Comparison of ENCODE assay signal across 20 cellular contexts in genomic region chr14:50410921-50411320, GRCh38. TPM values are rescaled to one million over a fixed set of nuclear protein-coding genes. Genes with fewer than 3 reads are reported as not detected.
DNase-seq lines count a peak whose midpoint lies in the region; ATAC-seq and TF ChIP-seq lines count a peak whose summit lies in the region.
"Had no signal": no experiment of that assay in that cellular context is flagged by ENCODE, and none has a peak within 500 bp of the region (broad histone marks: within the 10 kb centered on the region; RNA-seq: fewer than 3 reads in every experiment).

No MANE protein-coding gene starts in this region.

- no peaks in the 10 kb centered on the region for H3K4me1 ChIP-seq in PC-3 (ENCODE audit: insufficient read depth, low read length)
- no peaks in the 10 kb centered on the region for H3K4me1 ChIP-seq in right atrium auricular region
- H3K4me1 ChIP-seq: left lung, Peyer's patch had no signal

- no TSS peak for BruUV-seq in PC-3 (replicated peaks; lab: Mats Ljungman, UMichigan)

- POLR2A ChIA-PET in PC-3 (lab: Charles Lee; ENCODE audit: unreplicated experiment) = no interaction called here

- no peaks in the 10 kb centered on the region for H3K27me3 ChIP-seq in PC-3 (ENCODE audit: low read length)
- no peaks in the 10 kb centered on the region for H3K27me3 ChIP-seq in right atrium auricular region
- H3K27me3 ChIP-seq: left lung, Peyer's patch had no signal

- H3K36me3 ChIP-seq in PC-3 (ENCODE audit: low read depth, low read length) = no peaks in the 10 kb centered on the region; the same call in 1 of the 2 replicates
- no peaks in the 10 kb centered on the region for H3K36me3 ChIP-seq in right atrium auricular region
- H3K36me3 ChIP-seq: Peyer's patch had no signal

- no peak overlapping the region for H2AFZ ChIP-seq in PC-3 (ENCODE audit: low read length)

- no peaks in the 10 kb centered on the region for H3F3A ChIP-seq in PC-3 (ENCODE audit: low read length, unreplicated experiment)

- no peaks in the 10 kb centered on the region for H3K9me3 ChIP-seq in PC-3 (ENCODE audit: low read length)
- H3K9me3 ChIP-seq in right atrium auricular region = no peaks in the 10 kb centered on the region
- H3K9me3 ChIP-seq: HAP-1, left lung, Peyer's patch had no signal

- CTCF ChIA-PET in PC-3 (lab: Charles Lee) = no interaction called here

- H3K4me2 ChIP-seq in PC-3 (ENCODE audit: low read length) = no peak overlapping the region

- no peaks in the 10 kb centered on the region for H3K79me2 ChIP-seq in PC-3 (ENCODE audit: low read length)

- DNase-seq in EL (peak; percentile 82), PC-3 (peak; percentile 26), epithelial cell of proximal tubule (ENCODE audit: low read depth) (peak; percentile 35), retinal pigment epithelial cell (ENCODE audit: low read depth) (peak; percentile 45), right atrium auricular region (ENCODE audit: low spot score) (no peak), left cardiac atrium (no peak), pons (ENCODE audit: low spot score) (no peak)
- DNase-seq in activated CD8-positive, alpha-beta memory T cell treated with anti-CD3 and anti-CD28 coated beads, Interleukin-2, amount 50 U/mL, for 48 hours = no peak
- DNase-seq: activated CD4-positive, alpha-beta T cell treated with anti-CD3 and anti-CD28 coated beads, Interleukin-2, amount 50 U/mL, for 48 hours; activated T-cell treated with anti-CD3 and anti-CD28 coated beads, Interleukin-2, amount 50 U/mL, for 24 hours; DMS153; effector CD4-positive, alpha-beta T cell; Kasumi-1; left lung; nucleus accumbens; Peyer's patch; stimulated activated CD4-positive, alpha-beta T cell treated with anti-CD3 and anti-CD28 coated beads, Interleukin-4, amount 100 ng/mL, for 24 hours; stimulated activated CD8-positive, alpha-beta memory T cell treated with anti-CD3 and anti-CD28 coated beads, Interleukin-4, amount 100 ng/mL, for 48 hours had no signal

- intact Hi-C loops in PC-3 (cut with micrococcal nuclease) = no loop called here
- intact Hi-C loops in left cardiac atrium (cut with DNase I) = no loop called here

- ATAC-seq in PC-3 (no peak), left cardiac atrium (no peak)
- ATAC-seq: left lung had no signal

- H3K9me2 ChIP-seq in PC-3 (replicated peaks; ENCODE audit: low read length) = no peaks in the 10 kb centered on the region

- no peak overlapping the region for H3K4me3 ChIP-seq in PC-3 (ENCODE audit: low read length)
- no peak overlapping the region for H3K4me3 ChIP-seq in epithelial cell of proximal tubule (ENCODE audit: low read depth, low read length)
- H3K4me3 ChIP-seq in retinal pigment epithelial cell (ENCODE audit: low read length) = no peak overlapping the region
- H3K4me3 ChIP-seq in right atrium auricular region = no peak overlapping the region
- H3K4me3 ChIP-seq: HAP-1, left lung, Peyer's patch had no signal

- H3K9ac ChIP-seq in PC-3 (ENCODE audit: low read length) = no peak overlapping the region

- no peaks in the 10 kb centered on the region for H4K20me1 ChIP-seq in PC-3 (ENCODE audit: low read length)

- no peak overlapping the region for H3K27ac ChIP-seq in PC-3 (ENCODE audit: low read length)
- H3K27ac ChIP-seq in right atrium auricular region = no peak overlapping the region
- H3K27ac ChIP-seq: C4-2B, left lung, Peyer's patch had no signal

- no peak for TF ChIP-seq CTCF in PC-3 (conservative IDR thresholded peaks at IDR 0.05; ENCODE audit: low read depth, low read length)
- TF ChIP-seq CTCF in epithelial cell of proximal tubule (conservative IDR thresholded peaks at IDR 0.05; ENCODE audit: low read depth, low read length) = no peak
- TF ChIP-seq CTCF in retinal pigment epithelial cell (conservative IDR thresholded peaks at IDR 0.05; ENCODE audit: low read depth, low read length) = no peak
- TF ChIP-seq CTCF in right atrium auricular region (IDR thresholded peaks at IDR 0.05) = no peak

RNA-seq across cellular contexts. Expression of gene CDKL1, which starts 14.2 kb away (rescaled TPM):
- total RNA-seq in PC-3 (2014; rRNA removed) = 7.1 and 14.4 TPM in 2 replicates
- 23.0 and 47.4 TPM in 2 replicates for total RNA-seq in epithelial cell of proximal tubule
- 1 to 10 TPM; 2.4 to 4.6 TPM for total RNA-seq in right atrium auricular region
- 1 to 10 TPM; 2.9 to 3.0 TPM for total RNA-seq in left cardiac atrium

Comparison
In these comparisons a context has a peak if more than half of its experiments do, and no peak if none do; other contexts are left out.
1. DNase-seq: peak in EL (single experiment), PC-3 (single experiment), epithelial cell of proximal tubule (single experiment) and retinal pigment epithelial cell (single experiment); none in right atrium auricular region (single experiment), left cardiac atrium (single experiment), activated CD8-positive, alpha-beta memory T cell treated with anti-CD3 and anti-CD28 coated beads, Interleukin-2, amount 50 U/mL, for 48 hours (single experiment) and pons (single experiment).